In the genomic region with DNA sequence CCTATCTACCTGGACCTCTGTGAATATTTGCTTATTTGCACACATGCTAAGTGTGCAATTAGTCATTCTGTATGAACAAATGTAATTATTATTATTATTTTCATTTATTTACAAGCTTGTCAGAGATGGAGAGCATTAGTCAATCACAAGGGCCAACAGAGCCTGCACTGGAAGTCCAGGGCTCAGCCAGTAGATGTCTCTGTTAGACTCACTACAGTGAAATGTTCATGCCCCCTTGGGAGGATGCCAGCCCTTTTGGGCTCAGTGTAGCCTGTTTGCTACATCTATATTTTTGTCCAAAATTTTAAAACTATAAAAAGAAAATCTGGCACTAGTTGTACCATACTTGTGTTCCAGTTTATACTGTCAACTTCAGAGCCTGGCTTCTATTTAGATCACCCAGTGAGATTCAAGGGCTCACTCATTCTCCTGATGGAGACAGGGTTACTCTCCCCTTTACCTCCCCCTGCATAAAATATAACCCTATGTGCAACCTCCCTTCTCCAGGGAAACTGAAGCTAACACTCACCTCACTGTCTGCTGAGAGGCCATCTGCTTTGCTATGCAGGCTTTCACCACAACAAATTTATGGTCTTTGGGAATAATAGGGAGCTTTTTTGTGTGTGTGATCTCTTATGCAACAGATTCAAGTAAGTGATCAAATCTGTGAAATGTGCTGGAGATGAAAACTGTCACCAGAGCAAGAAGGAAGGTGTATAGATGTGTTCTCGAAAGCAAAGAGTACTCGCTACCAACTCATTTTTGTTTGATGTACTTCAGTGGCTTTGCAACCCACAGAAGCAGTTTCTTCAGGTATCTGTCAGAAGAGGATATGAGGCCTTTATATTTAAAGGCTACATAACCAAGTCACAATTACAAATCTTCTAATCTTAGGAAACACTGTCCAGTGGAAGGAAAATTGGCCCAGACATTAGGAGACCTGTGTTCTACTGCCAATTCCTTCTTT, we compare ENCODE assay signal across 8 cellular contexts.
DNase-seq lines count a peak whose midpoint lies in the region; ATAC-seq and TF ChIP-seq lines count a peak whose summit lies in the region.

No MANE protein-coding gene starts in this region.

- ATAC-seq in GM19035 (IDR thresholded peaks at IDR 0.05; ENCODE audit: unreplicated experiment) (no peak), gastroesophageal sphincter (no peak)

- 89% methylated on average over 2 of the region's 2 CpGs for WGBS in esophagus muscularis mucosa
- WGBS in ovary, 3 donors, result 91 to 97% (median 93%) methylated on average over 2 of the region's 2 CpGs
- WGBS in gastroesophageal sphincter (ENCODE audit: low coverage in 1 of 2), 2 donors, result 92% methylated on average over 2 of the region's 2 CpGs; no CpG with 5 or more reads in 1 of the 2 donors

- H3K9me3 ChIP-seq in Peyer's patch (no peaks in the 10 kb centered on the region), esophagus muscularis mucosa (no peaks in the 10 kb centered on the region), ovary (no peaks in the 10 kb centered on the region), gastroesophageal sphincter (no peaks in the 10 kb centered on the region)

- no peak for TF ChIP-seq EP300 in esophagus muscularis mucosa (IDR thresholded peaks at IDR 0.05)
- no peak for TF ChIP-seq EP300 in ovary (IDR thresholded peaks at IDR 0.05)
- TF ChIP-seq EP300 in gastroesophageal sphincter (IDR thresholded peaks at IDR 0.05), result no peak

- intact Hi-C loops in esophagus muscularis mucosa (cut with DNase I), result no loop called here
- intact Hi-C loops in ovary (cut with DNase I), result no loop called here

- H3K36me3 ChIP-seq in Peyer's patch (no peaks in the 10 kb centered on the region), esophagus muscularis mucosa (no peaks in the 10 kb centered on the region), ovary (no peaks in the 10 kb centered on the region), gastroesophageal sphincter (no peaks in the 10 kb centered on the region)

- no peaks in the 10 kb centered on the region for H3K4me1 ChIP-seq in Peyer's patch
- H3K4me1 ChIP-seq in esophagus muscularis mucosa, result peaks cover 0 to 5% (median 2%) of the 10 kb centered on the region in 4 donors
- peaks cover 2% of the 10 kb centered on the region for H3K4me1 ChIP-seq in ovary (ENCODE audit: insufficient read depth)
- H3K4me1 ChIP-seq in gastroesophageal sphincter, result peaks cover 0 to 10% (median 6%) of the 10 kb centered on the region in 3 donors

- no peak for TF ChIP-seq POLR2A in Peyer's patch (IDR thresholded peaks at IDR 0.05)
- TF ChIP-seq POLR2A in esophagus muscularis mucosa (IDR thresholded peaks at IDR 0.05; ENCODE audit: low read depth), result no peak
- no peak for TF ChIP-seq POLR2A in ovary (IDR thresholded peaks at IDR 0.05)
- no peak for TF ChIP-seq POLR2A in gastroesophageal sphincter (IDR thresholded peaks at IDR 0.05)

- POLR2A ChIA-PET in GM10248 (lab: Yijun Ruan, JAX), result no interaction called here

- no peak overlapping the region for H3K4me3 ChIP-seq in Peyer's patch
- no peak overlapping the region for H3K4me3 ChIP-seq in esophagus muscularis mucosa
- no peak overlapping the region for H3K4me3 ChIP-seq in ovary
- no peak overlapping the region for H3K4me3 ChIP-seq in gastroesophageal sphincter

- TF ChIP-seq CTCF in Peyer's patch (IDR thresholded peaks at IDR 0.05) (peak in 1 of 6 experiments; percentile 10), esophagus muscularis mucosa (IDR thresholded peaks at IDR 0.05) (peak; percentile 11 to 31 (median 24)), ovary (IDR thresholded peaks at IDR 0.05) (peak in 1 of 3 donors; percentile 31), gastroesophageal sphincter (IDR thresholded peaks at IDR 0.05) (peak in 2 of 4 experiments; percentile 20 to 40), GM10248 (IDR thresholded peaks at IDR 0.05; ENCODE audit: control extremely low read depth, extremely low read depth, low read depth, missing control alignments) (no peak)

- CTCF ChIA-PET in GM10248 (lab: Yijun Ruan, JAX), result interaction anchor here (1.3 kb wide), 1 partner anchor 9 kb away, joined by 6 read pairs; no protein-coding TSS in a partner anchor

- DNase-seq in stimulated activated CD4-positive, alpha-beta T cell treated with anti-CD3 and anti-CD28 coated beads, Interleukin-15, amount 100 ng/mL, for 24 hours, result peak; percentile 3
- DNase-seq in stimulated activated CD4-positive, alpha-beta T cell treated with anti-CD3 and anti-CD28 coated beads, Interleukin-2, amount 100 ng/mL, for 48 hours, result no peak
- DNase-seq in Peyer's patch, result peak in 2 of 3 donors; percentile 18 to 53
- no peak for DNase-seq in esophagus muscularis mucosa (ENCODE audit: extremely low spot score)
- peak; percentile 72 to 89 (median 74) for DNase-seq in ovary
- no peak for DNase-seq in GM10248 (ENCODE audit: extremely low spot score)

- H3K27ac ChIP-seq in Peyer's patch (no peak overlapping the region), esophagus muscularis mucosa (replicated peaks in 1 of 4) (no peak overlapping the region), ovary (no peak overlapping the region), gastroesophageal sphincter (no peak overlapping the region)

- H3K27me3 ChIP-seq in Peyer's patch, result no peaks in the 10 kb centered on the region
- no peaks in the 10 kb centered on the region for H3K27me3 ChIP-seq in esophagus muscularis mucosa
- H3K27me3 ChIP-seq in ovary, result no peaks in the 10 kb centered on the region
- H3K27me3 ChIP-seq in gastroesophageal sphincter, result no peaks in the 10 kb centered on the region

Comparison
In these comparisons a context has a peak if more than half of its experiments do, and no peak if none do; other contexts are left out.
1. DNase-seq: peak in stimulated activated CD4-positive, alpha-beta T cell treated with anti-CD3 and anti-CD28 coated beads, Interleukin-15, amount 100 ng/mL, for 24 hours (single experiment), Peyer's patch (2 of 3) and ovary (5 of 5); none in stimulated activated CD4-positive, alpha-beta T cell treated with anti-CD3 and anti-CD28 coated beads, Interleukin-2, amount 100 ng/mL, for 48 hours (0 of 2), esophagus muscularis mucosa (single experiment) and GM10248 (single experiment).